8 cellular contexts compared by ENCODE assay signal in the genomic region with DNA sequence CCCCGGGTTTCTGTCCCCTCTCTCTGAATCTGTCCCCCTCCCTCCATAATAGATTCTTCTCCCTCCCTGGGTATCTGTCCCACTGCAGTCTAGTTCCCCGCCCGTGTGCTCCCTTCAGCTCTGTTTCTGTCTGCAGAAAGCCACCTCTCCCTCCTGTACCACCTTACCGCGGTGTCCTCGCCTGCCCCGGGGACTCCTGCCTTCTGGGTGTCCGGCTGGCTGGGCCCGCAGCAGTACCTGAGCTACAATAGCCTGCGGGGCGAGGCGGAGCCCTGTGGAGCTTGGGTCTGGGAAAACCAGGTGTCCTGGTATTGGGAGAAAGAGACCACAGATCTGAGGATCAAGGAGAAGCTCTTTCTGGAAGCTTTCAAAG. TPM values are rescaled to one million over a fixed set of nuclear protein-coding genes. Genes with fewer than 3 reads are reported as not detected.
A peak's percentile ranks its signal among the peaks of the same experiment; 100 is the strongest.
DNase-seq lines count a peak whose midpoint lies in the region; ATAC-seq and TF ChIP-seq lines count a peak whose summit lies in the region.

No MANE protein-coding gene starts in this region.

- TF ChIP-seq CTCF in gastroesophageal sphincter (IDR thresholded peaks at IDR 0.05) (no peak), sigmoid colon (IDR thresholded peaks at IDR 0.05) (no peak), GM10248 (IDR thresholded peaks at IDR 0.05; ENCODE audit: control extremely low read depth, extremely low read depth, low read depth, missing control alignments) (no peak)

- CTCF ChIA-PET in GM10248 (lab: Yijun Ruan, JAX), result interaction anchor here (0.8 to 2.9 kb wide), 4 partner anchors 14 to 57 kb away, joined by 3 to 12 read pairs (median 4); a partner anchor contains a TSS

- H3K9me3 ChIP-seq in SJCRH30 (replicated peaks) (no peaks in the 10 kb centered on the region), gastroesophageal sphincter (no peaks in the 10 kb centered on the region), sigmoid colon (no peaks in the 10 kb centered on the region)

- H3K4me3 ChIP-seq in SJCRH30 (peak overlapping the region; percentile 89), gastroesophageal sphincter (peak overlapping the region; percentile 78 to 79), sigmoid colon (peak overlapping the region; percentile 92 to 98 (median 93))

- POLR2A ChIA-PET in GM10248 (lab: Yijun Ruan, JAX), result no interaction called here

- H3K36me3 ChIP-seq in SJCRH30, result no peaks in the 10 kb centered on the region
- H3K36me3 ChIP-seq in gastroesophageal sphincter, result peaks cover 0 to 30% of the 10 kb centered on the region in 2 donors
- peaks cover 0 to 3% (median 0%) of the 10 kb centered on the region in 4 donors for H3K36me3 ChIP-seq in sigmoid colon

- DNase-seq in H4 (ENCODE audit: low spot score) (peak; percentile 2), SJCRH30 (no peak), sigmoid colon (no peak), GM03348 (ENCODE audit: low spot score) (no peak), GM10248 (ENCODE audit: extremely low spot score) (no peak), NCI-H82 (lab: John Stamatoyannopoulos, UW) (no peak)

- no peak for TF ChIP-seq POLR2A in gastroesophageal sphincter (IDR thresholded peaks at IDR 0.05)
- TF ChIP-seq POLR2A in sigmoid colon (IDR thresholded peaks at IDR 0.05), result no peak

- H3K4me1 ChIP-seq in SJCRH30, result no peaks in the 10 kb centered on the region
- H3K4me1 ChIP-seq in gastroesophageal sphincter, result peaks cover 0 to 57% (median 14%) of the 10 kb centered on the region in 3 donors
- peaks cover 0 to 29% (median 23%) of the 10 kb centered on the region in 4 donors for H3K4me1 ChIP-seq in sigmoid colon

- intact Hi-C loops in sigmoid colon (cut with DNase I), result no loop called here

- H3K27me3 ChIP-seq in SJCRH30 (no peaks in the 10 kb centered on the region), gastroesophageal sphincter (no peaks in the 10 kb centered on the region), sigmoid colon (no peaks in the 10 kb centered on the region)

- ATAC-seq in gastroesophageal sphincter (no peak), HG02970 (IDR thresholded peaks at IDR 0.05; ENCODE audit: low FRiP score, unreplicated experiment) (no peak)

- 14% methylated on average over 3 of the region's 12 CpGs; no CpG with 5 or more reads in 1 of the 2 donors for WGBS in gastroesophageal sphincter (ENCODE audit: low coverage in 1 of 2), 2 donors
- 8 to 41% methylated on average over 12 of the region's 12 CpGs for WGBS in sigmoid colon, 2 donors

- TF ChIP-seq EP300 in gastroesophageal sphincter (IDR thresholded peaks at IDR 0.05), result no peak
- TF ChIP-seq EP300 in sigmoid colon (IDR thresholded peaks at IDR 0.05), result no peak

- H3K27ac ChIP-seq in SJCRH30, result peak overlapping the region; percentile 83
- H3K27ac ChIP-seq in gastroesophageal sphincter, result peak overlapping the region; percentile 47 to 93 (median 92)
- H3K27ac ChIP-seq in sigmoid colon, result peak overlapping the region; percentile 85 to 96 (median 94)

RNA-seq across cellular contexts. Expression of a gene that starts 1.3 kb away (rescaled TPM):
- total RNA-seq in H4 (2014; rRNA removed; shearing (Covaris generic)), result 2.3 and 2.7 TPM in 2 replicates
- total RNA-seq in SJCRH30 (2014; rRNA removed; shearing (Covaris generic)), result 25.0 and 26.6 TPM in 2 replicates
- total RNA-seq in gastroesophageal sphincter (100 to 1,000 TPM in 3 of 4 donors, 10 to 100 TPM in 1; 78.6 to 255 (median 158) TPM), sigmoid colon (100 to 1,000 TPM; 164 to 203 (median 178) TPM)
- polyA plus RNA-seq in sigmoid colon, result 100 to 1,000 TPM; 222 to 317 (median 243) TPM

RNA-seq across cellular contexts. Expression of a gene that starts 14.1 kb away (rescaled TPM):
- total RNA-seq in H4 (2014; rRNA removed; shearing (Covaris generic)), result 6.1 and 7.6 TPM in 2 replicates
- total RNA-seq in SJCRH30 (2014; rRNA removed; shearing (Covaris generic)), result 2.8 and 3.4 TPM in 2 replicates
- total RNA-seq in gastroesophageal sphincter (10 to 100 TPM in 3 of 4 donors, 1 to 10 TPM in 1; 8.2 to 21.0 (median 12.0) TPM), sigmoid colon (10 to 100 TPM; 14.5 to 43.8 (median 20.6) TPM)
- polyA plus RNA-seq in sigmoid colon, result 10 to 100 TPM; 13.6 to 28.2 (median 21.6) TPM

RNA-seq across cellular contexts. Expression of a gene that starts 17.5 kb away (rescaled TPM):
- total RNA-seq in H4 (2014; rRNA removed; shearing (Covaris generic)), result 6,191 and 6,227 TPM in 2 replicates
- 2,852 and 3,079 TPM in 2 replicates for total RNA-seq in SJCRH30 (2014; rRNA removed; shearing (Covaris generic))
- total RNA-seq in gastroesophageal sphincter, result 1,000 to 10,000 TPM; 2,443 to 5,156 (median 3,385) TPM
- 1,000 to 10,000 TPM; 3,843 to 9,166 (median 6,008) TPM for total RNA-seq in sigmoid colon
- 1,000 to 10,000 TPM; 4,449 to 8,009 (median 5,043) TPM for polyA plus RNA-seq in sigmoid colon

RNA-seq across cellular contexts. Expression of a gene that starts 26.3 kb away (rescaled TPM):
- total RNA-seq in H4 (2014; rRNA removed; shearing (Covaris generic)), result 3,219 and 3,620 TPM in 2 replicates
- total RNA-seq in SJCRH30 (2014; rRNA removed; shearing (Covaris generic)), result 3,376 and 3,926 TPM in 2 replicates
- 1,000 to 10,000 TPM; 1,269 to 3,399 (median 2,205) TPM for total RNA-seq in gastroesophageal sphincter
- total RNA-seq in sigmoid colon, result 1,000 to 10,000 TPM; 2,552 to 5,599 (median 4,191) TPM
- 1,000 to 10,000 TPM; 4,070 to 6,094 (median 4,207) TPM for polyA plus RNA-seq in sigmoid colon

RNA-seq across cellular contexts. Expression of a gene that starts 39.7 kb away (rescaled TPM):
- total RNA-seq in H4 (2014; rRNA removed; shearing (Covaris generic)), result 2.6 and 6.0 TPM in 2 replicates
- total RNA-seq in SJCRH30 (2014; rRNA removed; shearing (Covaris generic)), result 0.61 and 1.0 TPM in 2 replicates
- total RNA-seq in gastroesophageal sphincter (10 to 100 TPM in 1 of 4 donors, 1 to 10 TPM in 3; 3.1 to 21.0 (median 7.6) TPM), sigmoid colon (10 to 100 TPM in 1 of 4 donors, 1 to 10 TPM in 3; 4.6 to 11.1 (median 6.1) TPM)
- polyA plus RNA-seq in sigmoid colon, result 10 to 100 TPM in 2 of 3 donors, 1 to 10 TPM in 1; 2.1 to 18.6 (median 14.9) TPM
